9 cellular contexts compared by ENCODE assay signal in genomic region chr1:224380003-224380402, GRCh38. TPM values are rescaled to one million over a fixed set of nuclear protein-coding genes. Genes with fewer than 3 reads are reported as not detected.
A peak's percentile ranks its signal among the peaks of the same experiment; 100 is the strongest.
DNase-seq lines count a peak whose midpoint lies in the region; ATAC-seq and TF ChIP-seq lines count a peak whose summit lies in the region.
"Had no signal": no experiment of that assay in that cellular context is flagged by ENCODE, and none has a peak within 500 bp of the region (broad histone marks: within the 10 kb centered on the region; RNA-seq: fewer than 3 reads in every experiment).

No MANE protein-coding gene starts in this region.

- no peak overlapping the region for H3K27ac ChIP-seq in breast epithelium

- H3K36me3 ChIP-seq in breast epithelium = no peaks in the 10 kb centered on the region

- H3K9me3 Mint-ChIP-seq in activated T-cell treated with anti-CD3 and anti-CD28 coated beads, Interleukin-2, amount 50 U/mL, for 4 hours = no peaks in the 10 kb centered on the region
- H3K9me3 Mint-ChIP-seq in type B pancreatic cell = no peaks in the 10 kb centered on the region

- intact Hi-C loops in breast epithelium (cut with DNase I; ENCODE audit: low total_unique reads) = no loop called here

- no peaks in the 10 kb centered on the region for H3K9me3 ChIP-seq in breast epithelium

- H3K4me3 Mint-ChIP-seq in activated T-cell treated with anti-CD3 and anti-CD28 coated beads, Interleukin-2, amount 50 U/mL, for 4 hours = peak overlapping the region; percentile 37
- H3K4me3 Mint-ChIP-seq in type B pancreatic cell = no peak overlapping the region

- peak; percentile 65 for ATAC-seq in GM21381 (IDR thresholded peaks at IDR 0.05; ENCODE audit: unreplicated experiment)
- peak; percentile 33 to 41 for ATAC-seq in activated T-cell treated with anti-CD3 and anti-CD28 coated beads, Interleukin-2, amount 50 U/mL, for 4 hours

- H3K27me3 Mint-ChIP-seq in activated T-cell treated with anti-CD3 and anti-CD28 coated beads, Interleukin-2, amount 50 U/mL, for 4 hours (ENCODE audit: low read depth) = no peaks in the 10 kb centered on the region
- H3K27me3 Mint-ChIP-seq in type B pancreatic cell = no peaks in the 10 kb centered on the region

- H3K27me3 ChIP-seq in breast epithelium = no peaks in the 10 kb centered on the region

- no peak overlapping the region for H3K27ac Mint-ChIP-seq in type B pancreatic cell

- H3K4me3 ChIP-seq in Jurkat, Clone E6-1 (ENCODE audit: low read length) = peak overlapping the region; percentile 16
- H3K4me3 ChIP-seq in breast epithelium = no peak overlapping the region
- H3K4me3 ChIP-seq: lung had no signal

- DNase-seq in CD1c-positive myeloid dendritic cell (ENCODE audit: extremely low spot score) (peak; percentile 85), type B pancreatic cell (ENCODE audit: extremely low spot score, unreplicated experiment) (no peak), breast epithelium (ENCODE audit: low spot score in 2 of 2) (no peak), cerebellar nuclear complex (lab: John Stamatoyannopoulos, UW) (no peak)
- peak; percentile 94 for DNase-seq in Jurkat, Clone E6-1 (ENCODE audit: low read depth, low spot score)
- peak; percentile 40 for DNase-seq in activated T-cell treated with anti-CD3 and anti-CD28 coated beads, Interleukin-2, amount 50 U/mL, for 4 hours
- peak; percentile 25 for DNase-seq in stimulated activated CD4-positive, alpha-beta T cell treated with anti-CD3 and anti-CD28 coated beads, Interleukin-12 subunit alpha, Interleukin-12 subunit beta, amount 100 ng/mL, for 4 hours

- H3K4me1 ChIP-seq in breast epithelium = no peaks in the 10 kb centered on the region

- H3K4me1 Mint-ChIP-seq in activated T-cell treated with anti-CD3 and anti-CD28 coated beads, Interleukin-2, amount 50 U/mL, for 4 hours (ENCODE audit: low read depth) = peaks cover 79% of the 10 kb centered on the region
- peaks cover 6% of the 10 kb centered on the region for H3K4me1 Mint-ChIP-seq in type B pancreatic cell (ENCODE audit: unreplicated experiment)

- H3K36me3 Mint-ChIP-seq in activated T-cell treated with anti-CD3 and anti-CD28 coated beads, Interleukin-2, amount 50 U/mL, for 4 hours (ENCODE audit: insufficient read depth) = peaks cover 30% of the 10 kb centered on the region
- H3K36me3 Mint-ChIP-seq in type B pancreatic cell = peaks cover 26% of the 10 kb centered on the region

- no peak for TF ChIP-seq CTCF in type B pancreatic cell (conservative IDR thresholded peaks at IDR 0.05)
- TF ChIP-seq CTCF in breast epithelium (IDR thresholded peaks at IDR 0.05) = no peak

- no peak for TF ChIP-seq POLR2A in breast epithelium (IDR thresholded peaks at IDR 0.05)

RNA-seq across cellular contexts. Expression of gene CNIH4, which starts 23.3 kb away (rescaled TPM):
- 74.0 TPM for polyA plus RNA-seq in Jurkat, Clone E6-1 (2012; ENCODE audit: insufficient read depth, insufficient read length)
- 10 to 100 TPM; 31.2 to 38.6 (median 37.6) TPM for total RNA-seq in activated T-cell treated with anti-CD3 and anti-CD28 coated beads, Interleukin-2, amount 50 U/mL, for 4 hours
- total RNA-seq in type B pancreatic cell (ENCODE audit: low replicate concordance) (53.8 and 59.3 TPM in 2 replicates), breast epithelium (10 to 100 TPM; 42.9 to 54.1 (median 43.3) TPM)

RNA-seq across cellular contexts. Expression of gene NVL, which starts 50.0 kb away (rescaled TPM):
- 33.5 TPM for polyA plus RNA-seq in Jurkat, Clone E6-1 (2012; ENCODE audit: insufficient read depth, insufficient read length)
- 10 to 100 TPM; 40.0 to 42.7 (median 41.8) TPM for total RNA-seq in activated T-cell treated with anti-CD3 and anti-CD28 coated beads, Interleukin-2, amount 50 U/mL, for 4 hours
- total RNA-seq in type B pancreatic cell (ENCODE audit: low replicate concordance) (30.2 and 46.7 TPM in 2 replicates), breast epithelium (10 to 100 TPM; 16.0 to 46.0 (median 30.8) TPM)

RNA-seq across cellular contexts. Expression of gene WDR26, which starts 54.6 kb away (rescaled TPM):
- 46.3 TPM for polyA plus RNA-seq in Jurkat, Clone E6-1 (2012; ENCODE audit: insufficient read depth, insufficient read length)
- 10 to 100 TPM; 48.9 to 58.6 (median 53.6) TPM for total RNA-seq in activated T-cell treated with anti-CD3 and anti-CD28 coated beads, Interleukin-2, amount 50 U/mL, for 4 hours
- total RNA-seq in type B pancreatic cell (ENCODE audit: low replicate concordance) (75.1 and 86.4 TPM in 2 replicates), breast epithelium (100 to 1,000 TPM in 2 of 3 donors, 10 to 100 TPM in 1; 88.5 to 108 (median 108) TPM)

Comparison
In these comparisons a context has a peak if more than half of its experiments do, and no peak if none do; other contexts are left out.
1. DNase-seq: peak in CD1c-positive myeloid dendritic cell (single experiment), Jurkat, Clone E6-1 (single experiment), activated T-cell treated with anti-CD3 and anti-CD28 coated beads, Interleukin-2, amount 50 U/mL, for 4 hours (single experiment) and stimulated activated CD4-positive, alpha-beta T cell treated with anti-CD3 and anti-CD28 coated beads, Interleukin-12 subunit alpha, Interleukin-12 subunit beta, amount 100 ng/mL, for 4 hours (single experiment); none in type B pancreatic cell (single experiment), breast epithelium (0 of 2) and cerebellar nuclear complex (0 of 2).